2 cellular contexts compared by ENCODE assay signal in genomic region chr10:116775488-116776400, GRCh38.
TF ChIP-seq lines count a peak whose summit lies in the region.

No MANE protein-coding gene starts in this region.

TF ChIP-seq in HCT116, 20 proteins besides CTCF, POLR2A, EP300 and RAD21:
- no peak for TF ChIP-seq TCF7L2 (IDR thresholded peaks at IDR 0.05; ENCODE audit: borderline replicate concordance, extremely low read depth, insufficient read depth, insufficient read length)
- TF ChIP-seq JUND (IDR thresholded peaks at IDR 0.05) = no peak
- no peak for TF ChIP-seq EZH2phosphoT487 (IDR thresholded peaks at IDR 0.05; ENCODE audit: borderline replicate concordance)
- no peak for TF ChIP-seq ZBTB33 (IDR thresholded peaks at IDR 0.05; ENCODE audit: extremely low read depth, insufficient replicate concordance, low read length)
- TF ChIP-seq SRF (IDR thresholded peaks at IDR 0.05; ENCODE audit: low read depth) = no peak
- TF ChIP-seq CBX3 (IDR thresholded peaks at IDR 0.05; ENCODE audit: low read depth) = no peak
- TF ChIP-seq EZH2 (IDR thresholded peaks at IDR 0.05) = no peak
- no peak for TF ChIP-seq POLR2AphosphoS5 (IDR thresholded peaks at IDR 0.05; ENCODE audit: low read depth, low read length)
- no peak for TF ChIP-seq ZFX (IDR thresholded peaks at IDR 0.05)
- no peak for TF ChIP-seq ZNF274 (IDR thresholded peaks at IDR 0.05; ENCODE audit: low read depth, low read length)
- TF ChIP-seq FOSL1 (IDR thresholded peaks at IDR 0.05; ENCODE audit: low read depth) = no peak
- no peak for TF ChIP-seq REST (IDR thresholded peaks at IDR 0.05; ENCODE audit: low read depth)
- TF ChIP-seq ATF3 (IDR thresholded peaks at IDR 0.05) = no peak
- TF ChIP-seq SIN3A (IDR thresholded peaks at IDR 0.05; ENCODE audit: low read depth) = no peak
- TF ChIP-seq SP1 (IDR thresholded peaks at IDR 0.05; ENCODE audit: low read depth) = no peak
- no peak for TF ChIP-seq ELF1 (IDR thresholded peaks at IDR 0.05; ENCODE audit: borderline replicate concordance, low read depth)
- TF ChIP-seq MAX (IDR thresholded peaks at IDR 0.05) = no peak
- no peak for TF ChIP-seq CEBPB (IDR thresholded peaks at IDR 0.05; ENCODE audit: low read depth)
- no peak for TF ChIP-seq EGR1 (IDR thresholded peaks at IDR 0.05; ENCODE audit: low read depth)
- TF ChIP-seq YY1 (IDR thresholded peaks at IDR 0.05; ENCODE audit: extremely low read depth, insufficient replicate concordance, low read depth, low read length) = no peak

TF ChIP-seq in H1, 55 proteins besides CTCF, POLR2A, EP300 and RAD21:
- TF ChIP-seq SIN3A (conservative IDR thresholded peaks at IDR 0.05 in 1 of 2, IDR thresholded peaks at IDR 0.05 in 1 of 2; ENCODE audit: low read depth in 1 of 2, low read length in 2 of 2) (no peak), POLR2AphosphoS5 (IDR thresholded peaks at IDR 0.05; ENCODE audit: low read depth, low read length) (no peak), TAF1 (IDR thresholded peaks at IDR 0.05; ENCODE audit: low read depth, low read length) (no peak), MAX (IDR thresholded peaks at IDR 0.05) (no peak), TCF12 (IDR thresholded peaks at IDR 0.05; ENCODE audit: low read depth, low read length) (no peak), ATF3 (IDR thresholded peaks at IDR 0.05; ENCODE audit: insufficient read depth, low read depth, low read length) (no peak), RFX5 (IDR thresholded peaks at IDR 0.05; ENCODE audit: borderline replicate concordance, low read depth, low read length) (no peak), MAFK (IDR thresholded peaks at IDR 0.05; ENCODE audit: low read depth, low read length) (no peak), GABPA (IDR thresholded peaks at IDR 0.05; ENCODE audit: borderline replicate concordance, insufficient read depth, low read length) (no peak), KDM4A (IDR thresholded peaks at IDR 0.05; ENCODE audit: low read depth, low read length, severe bottlenecking) (no peak)
